Comparison of ENCODE assay signal across 8 cellular contexts in genomic region chr11:66071326-66071870, GRCh38. TPM values are rescaled to one million over a fixed set of nuclear protein-coding genes. Genes with fewer than 3 reads are reported as not detected.
DNase-seq lines count a peak whose midpoint lies in the region; TF ChIP-seq lines count a peak whose summit lies in the region.

No MANE protein-coding gene starts in this region.

- H3K27me3 Mint-ChIP-seq in endothelial cell (ENCODE audit: unreplicated experiment): peaks cover 13% of the 10 kb centered on the region

- no peaks in the 10 kb centered on the region for H3K27me3 ChIP-seq in GM06990 (replicated peaks; ENCODE audit: control insufficient read depth, insufficient read depth, low read length)
- H3K27me3 ChIP-seq in trophoblast cell (ENCODE audit: insufficient read depth, low read length): no peaks in the 10 kb centered on the region

- H4K91ac ChIP-seq in trophoblast cell (ENCODE audit: low read depth, low read length): no peak overlapping the region

- H3K4ac ChIP-seq in trophoblast cell (ENCODE audit: low read depth, low read length): peak overlapping the region; percentile 74

- H2BK12ac ChIP-seq in trophoblast cell (ENCODE audit: low read length): no peak overlapping the region

- H3K27ac ChIP-seq in trophoblast cell (ENCODE audit: low read depth, low read length): no peak overlapping the region

- no peak overlapping the region for H2BK5ac ChIP-seq in trophoblast cell (ENCODE audit: low read depth, low read length, poor library complexity)

- H3K14ac ChIP-seq in trophoblast cell (ENCODE audit: low read length): no peak overlapping the region

- peak overlapping the region; percentile 89 for H3K4me2 ChIP-seq in trophoblast cell (ENCODE audit: low read length)

- H3K4me3 Mint-ChIP-seq in endothelial cell (ENCODE audit: unreplicated experiment): peak overlapping the region; percentile 94

- H3K9me3 Mint-ChIP-seq in endothelial cell (ENCODE audit: unreplicated experiment): no peaks in the 10 kb centered on the region

- no peak overlapping the region for H4K8ac ChIP-seq in trophoblast cell (ENCODE audit: low read depth, low read length)

- no CpG with 5 or more reads among the region's 5 CpGs for WGBS in trophoblast cell (ENCODE audit: extremely low coverage, insufficient coverage, insufficient read length)

- H3K9me3 ChIP-seq in trophoblast cell (ENCODE audit: insufficient read depth, low read depth, low read length): no peaks in the 10 kb centered on the region

- peak overlapping the region; percentile 61 for H3K27ac Mint-ChIP-seq in endothelial cell (ENCODE audit: unreplicated experiment)

- H3K23ac ChIP-seq in trophoblast cell (ENCODE audit: low read length): no peak overlapping the region

- no peak overlapping the region for H2AK5ac ChIP-seq in trophoblast cell (ENCODE audit: low read length)

- no peak overlapping the region for H4K12ac ChIP-seq in trophoblast cell (ENCODE audit: low read depth, low read length)

- DNase-seq in GM06990 (ENCODE audit: extremely low read depth, insufficient read length) (no peak), RPMI7951 (ENCODE audit: low read depth) (peak; percentile 7), endothelial cell (ENCODE audit: low spot score) (no peak), trophoblast cell (no peak), SHP77 (lab: John Stamatoyannopoulos, UW) (no peak), NCI-H1105 treated with DMSO at 0.1 percent for 48 hours (lab: John Stamatoyannopoulos, UW) (no peak), SK-N-DZ (ENCODE audit: low spot score) (no peak), CD1c-positive myeloid dendritic cell (ENCODE audit: extremely low spot score) (no peak)

- peaks cover 35% of the 10 kb centered on the region for H3K4me1 Mint-ChIP-seq in endothelial cell (ENCODE audit: unreplicated experiment)

- TF ChIP-seq CTCF in GM06990 (IDR thresholded peaks at IDR 0.05; ENCODE audit: insufficient read depth, low read length, poor library complexity, severe bottlenecking): no peak
- no peak for TF ChIP-seq CTCF in endothelial cell (IDR thresholded peaks at IDR 0.05; ENCODE audit: unreplicated experiment)

- peaks cover 48% of the 10 kb centered on the region for H3K36me3 Mint-ChIP-seq in endothelial cell (ENCODE audit: low read depth, unreplicated experiment)

- H3K79me2 ChIP-seq in trophoblast cell (ENCODE audit: control insufficient read depth, insufficient read depth, low read length, poor library complexity): peaks cover 10% of the 10 kb centered on the region

- no peak overlapping the region for H2AFZ ChIP-seq in trophoblast cell (ENCODE audit: insufficient read depth, low read length, poor library complexity)

- H3K36me3 ChIP-seq in GM06990 (ENCODE audit: control insufficient read depth, insufficient read depth, low read length) (peaks cover 20% of the 10 kb centered on the region), trophoblast cell (ENCODE audit: control insufficient read depth in 1 of 2, insufficient read depth in 2 of 2, low read length in 2 of 2) (peaks cover 23 to 37% of the 10 kb centered on the region in 2 experiments)

- peaks cover 20% of the 10 kb centered on the region for H3K79me1 ChIP-seq in trophoblast cell (ENCODE audit: low read length)

- H3K4me3 ChIP-seq in GM06990 (replicated peaks; ENCODE audit: low read depth, low read length) (peak overlapping the region; percentile 86), trophoblast cell (ENCODE audit: low read depth, low read length) (peak overlapping the region; percentile 99)

- no peak overlapping the region for H3K18ac ChIP-seq in trophoblast cell (ENCODE audit: low read length)

- H3K4me1 ChIP-seq in trophoblast cell (ENCODE audit: control insufficient read depth in 1 of 2, insufficient read depth in 2 of 2, low read length in 2 of 2): peaks cover 4 to 6% of the 10 kb centered on the region in 2 experiments

- H2BK120ac ChIP-seq in trophoblast cell (ENCODE audit: insufficient read depth, low read length, poor library complexity): no peak overlapping the region

- peak overlapping the region; percentile 76 for H3K9ac ChIP-seq in trophoblast cell (ENCODE audit: low read length)

RNA-seq across cellular contexts. Expression of gene PACS1, which starts 1.3 kb away (rescaled TPM):
- 16.7 and 19.1 TPM in 2 replicates for total RNA-seq in RPMI7951 (2014; rRNA removed; shearing (Covaris generic))
- total RNA-seq in endothelial cell (ENCODE audit: unreplicated experiment): 114 TPM
- polyA plus RNA-seq in trophoblast cell (2013): 63.7 and 65.0 TPM in 2 replicates
- 5.9 and 6.4 TPM in 2 replicates for polyA plus RNA-seq in SK-N-DZ (2014; cell fraction: cytosol; rRNA removed)
- polyA plus RNA-seq in SK-N-DZ (2014; cell fraction: nucleus; rRNA removed): 3.2 and 7.8 TPM in 2 replicates

RNA-seq across cellular contexts. Expression of gene SF3B2, which starts 19.2 kb away (rescaled TPM):
- 198 and 205 TPM in 2 replicates for total RNA-seq in RPMI7951 (2014; rRNA removed; shearing (Covaris generic))
- 174 TPM for total RNA-seq in endothelial cell (ENCODE audit: unreplicated experiment)
- polyA plus RNA-seq in trophoblast cell (2013): 157 and 158 TPM in 2 replicates
- polyA plus RNA-seq in SK-N-DZ (2014; cell fraction: cytosol; rRNA removed): 164 and 178 TPM in 2 replicates
- polyA plus RNA-seq in SK-N-DZ (2014; cell fraction: nucleus; rRNA removed): 157 and 172 TPM in 2 replicates

RNA-seq across cellular contexts. Expression of gene GAL3ST3, which starts 22.4 kb away (rescaled TPM):
- not detected in 2 replicates for total RNA-seq in RPMI7951 (2014; rRNA removed; shearing (Covaris generic))
- 0.87 TPM for total RNA-seq in endothelial cell (ENCODE audit: unreplicated experiment)
- 0.12 TPM in 2 replicates for polyA plus RNA-seq in trophoblast cell (2013)
- polyA plus RNA-seq in SK-N-DZ (2014; cell fraction: cytosol; rRNA removed): 7.4 and 9.0 TPM in 2 replicates
- polyA plus RNA-seq in SK-N-DZ (2014; cell fraction: nucleus; rRNA removed): 12.0 and 12.5 TPM in 2 replicates

RNA-seq across cellular contexts. Expression of gene CATSPER1, which starts 45.1 kb away (rescaled TPM):
- 0.20 and 0.36 TPM in 2 replicates for total RNA-seq in RPMI7951 (2014; rRNA removed; shearing (Covaris generic))
- not detected for total RNA-seq in endothelial cell (ENCODE audit: unreplicated experiment)
- 0.04 TPM in 1 of 2 replicates, not detected in the other for polyA plus RNA-seq in trophoblast cell (2013)
- polyA plus RNA-seq in SK-N-DZ (2014; cell fraction: cytosol; rRNA removed): not detected in 2 replicates
- polyA plus RNA-seq in SK-N-DZ (2014; cell fraction: nucleus; rRNA removed): not detected in 2 replicates

RNA-seq across cellular contexts. Expression of gene CST6, which starts 59.6 kb away (rescaled TPM):
- 0.60 and 1.5 TPM in 2 replicates for total RNA-seq in RPMI7951 (2014; rRNA removed; shearing (Covaris generic))
- total RNA-seq in endothelial cell (ENCODE audit: unreplicated experiment): not detected
- polyA plus RNA-seq in trophoblast cell (2013): 15.1 and 18.1 TPM in 2 replicates
- polyA plus RNA-seq in SK-N-DZ (2014; cell fraction: cytosol; rRNA removed): not detected in 2 replicates
- polyA plus RNA-seq in SK-N-DZ (2014; cell fraction: nucleus; rRNA removed): not detected in 2 replicates
